Comparison of ENCODE assay signal across 9 cellular contexts in the genomic region with DNA sequence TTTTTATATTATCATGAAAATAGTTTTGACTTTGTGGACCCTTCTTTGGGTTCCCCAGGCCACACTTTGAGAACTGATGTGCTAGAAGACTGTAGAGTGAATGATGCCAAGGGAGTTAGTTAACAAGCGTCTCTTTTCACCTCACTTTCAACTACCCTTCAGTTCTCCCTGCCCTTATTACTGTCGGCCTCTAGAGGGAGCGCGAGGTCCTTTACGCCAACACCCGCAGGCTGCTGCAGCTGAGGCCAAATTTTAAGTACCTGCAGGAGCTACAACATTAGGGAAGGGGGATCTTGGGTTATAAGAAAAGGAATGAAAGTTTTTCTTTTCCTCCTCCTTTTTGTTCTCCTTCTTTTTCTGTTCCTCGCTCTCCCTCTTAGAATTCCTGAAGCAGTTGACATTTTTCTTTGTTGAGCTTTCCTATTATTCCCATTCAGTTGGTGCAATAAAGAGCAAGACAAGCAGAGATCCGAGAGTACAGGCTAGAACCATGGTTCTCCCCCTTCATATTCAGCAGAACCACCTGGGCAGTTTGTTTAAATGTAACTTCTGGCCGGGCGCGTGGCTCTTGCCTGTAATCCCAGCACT.
DNase-seq lines count a peak whose midpoint lies in the region; ATAC-seq and TF ChIP-seq lines count a peak whose summit lies in the region.
"Had no signal": no experiment of that assay in that cellular context is flagged by ENCODE, and none has a peak within 500 bp of the region (broad histone marks: within the 10 kb centered on the region; RNA-seq: fewer than 3 reads in every experiment).

No MANE protein-coding gene starts in this region.

- no peaks in the 10 kb centered on the region for H3K27me3 Mint-ChIP-seq in activated T-helper 17 cell treated with anti-CD3 and anti-CD28 coated beads, Interleukin-2, amount 50 U/mL, for 72 hours

- H3K18ac ChIP-seq in IMR-90 (ENCODE audit: low read depth, low read length) = no peak overlapping the region

- DNase-seq in IMR-90 (peak; percentile 59), RWPE2 (ENCODE audit: low spot score) (no peak), foreskin keratinocyte (peak in 1 of 2 donors; percentile 31), occipital lobe (lab: John Stamatoyannopoulos, UW) (peak; percentile 21), thoracic aorta (ENCODE audit: low spot score) (no peak)

- TF ChIP-seq POLR2A in IMR-90 (IDR thresholded peaks at IDR 0.05; ENCODE audit: low read depth, low read length) = no peak

- no peak overlapping the region for H3K4me3 Mint-ChIP-seq in activated T-helper 17 cell treated with anti-CD3 and anti-CD28 coated beads, Interleukin-2, amount 50 U/mL, for 72 hours

- intact Hi-C loops in IMR-90 (cut with micrococcal nuclease) = loop anchor here (1.0 to 10.0 kb wide), 4 partner anchors 472 to 804 kb away; no protein-coding TSS in a partner anchor

- H3K4me1 Mint-ChIP-seq in activated T-helper 17 cell treated with anti-CD3 and anti-CD28 coated beads, Interleukin-2, amount 50 U/mL, for 72 hours = no peaks in the 10 kb centered on the region

- no peak overlapping the region for H3K4me2 ChIP-seq in DOHH2 (ENCODE audit: low read length)
- H3K4me2 ChIP-seq in IMR-90 (ENCODE audit: low read depth, low read length) = no peak overlapping the region

- peak; percentile 95 for TF ChIP-seq RAD21 in IMR-90 (IDR thresholded peaks at IDR 0.05; ENCODE audit: low read length)

- no peak overlapping the region for H4K91ac ChIP-seq in IMR-90 (ENCODE audit: insufficient read depth, low read depth, low read length)

- H3K9me3 Mint-ChIP-seq in activated T-helper 17 cell treated with anti-CD3 and anti-CD28 coated beads, Interleukin-2, amount 50 U/mL, for 72 hours = no peaks in the 10 kb centered on the region

- H3K9me2 ChIP-seq in DOHH2 (replicated peaks; ENCODE audit: control insufficient read depth, low read length) = no peaks in the 10 kb centered on the region

- ATAC-seq in GM21526 (IDR thresholded peaks at IDR 0.05; ENCODE audit: low FRiP score, unreplicated experiment) = peak; percentile 79
- ATAC-seq in IMR-90 (ENCODE audit: low read depth) = peak; percentile 96
- peak; percentile 84 for ATAC-seq in RWPE2 (ENCODE audit: low read depth)
- ATAC-seq in activated T-helper 17 cell treated with anti-CD3 and anti-CD28 coated beads, Interleukin-2, amount 50 U/mL, for 72 hours (replicated peaks) = peak; percentile 81
- ATAC-seq in foreskin keratinocyte = peak; percentile 87
- ATAC-seq in thoracic aorta (ENCODE audit: insufficient number of reproducible peaks, low FRiP score, low read depth) = no peak

- no peak overlapping the region for H4K5ac ChIP-seq in IMR-90 (ENCODE audit: low read depth, low read length)

- no peak overlapping the region for H2BK20ac ChIP-seq in IMR-90 (ENCODE audit: low read depth, low read length)

- no peaks in the 10 kb centered on the region for H3K79me2 ChIP-seq in DOHH2 (ENCODE audit: control insufficient read depth, low read length)

- H2AFZ ChIP-seq in IMR-90 (replicated peaks; ENCODE audit: low read length, poor library complexity) = no peak overlapping the region

- no peaks in the 10 kb centered on the region for H3K9me3 ChIP-seq in DOHH2 (ENCODE audit: control insufficient read depth, insufficient read depth, low read length)
- H3K9me3 ChIP-seq in IMR-90 (ENCODE audit: control insufficient read depth, insufficient read depth, low read length) = 0 out of 2 replicates have a peak, but pooled peaks cover 4% of the 10 kb centered on the region
- H3K9me3 ChIP-seq in RWPE2 (ENCODE audit: severe bottlenecking) = no peaks in the 10 kb centered on the region
- no peaks in the 10 kb centered on the region for H3K9me3 ChIP-seq in thoracic aorta

- H2AK9ac ChIP-seq in IMR-90 (replicated peaks; ENCODE audit: low read depth, low read length, poor library complexity) = no peak overlapping the region

- H2AK5ac ChIP-seq in IMR-90 (ENCODE audit: low read depth, low read length) = no peak overlapping the region

- H2BK15ac ChIP-seq in IMR-90 (ENCODE audit: low read depth, low read length) = no peak overlapping the region

- H3K14ac ChIP-seq in IMR-90 (replicated peaks; ENCODE audit: low read depth, low read length) = no peak overlapping the region

- H3K27ac ChIP-seq in DOHH2 (ENCODE audit: low read depth, low read length) (no peak overlapping the region), IMR-90 (ENCODE audit: insufficient read depth, low read length) (no peak overlapping the region), RWPE2 (ENCODE audit: poor library complexity, severe bottlenecking) (no peak overlapping the region), foreskin keratinocyte (no peak overlapping the region), thoracic aorta (no peak overlapping the region)
- H3K27ac ChIP-seq: epithelial cell of prostate had no signal

- in situ Hi-C loops in IMR-90 (cut with MboI; ENCODE audit: low sequenced_read_pairs) = loop anchor here (5.0 kb wide), 3 partner anchors 311 to 546 kb away; no protein-coding TSS in a partner anchor

- H4K20me1 ChIP-seq in DOHH2 (ENCODE audit: control insufficient read depth, insufficient read depth, low read depth, low read length) (no peaks in the 10 kb centered on the region), IMR-90 (ENCODE audit: insufficient read depth, low read length) (no peaks in the 10 kb centered on the region)

- dilution Hi-C loops in IMR-90 (cut with HindIII; ENCODE audit: low sequenced_read_pairs, unreplicated experiment) = no loop called here

- no peaks in the 10 kb centered on the region for H3K36me3 ChIP-seq in DOHH2 (ENCODE audit: control insufficient read depth, low read length)
- H3K36me3 ChIP-seq in IMR-90 (ENCODE audit: control insufficient read depth, insufficient read depth, low read length) = no peaks in the 10 kb centered on the region
- H3K36me3 ChIP-seq in RWPE2 (ENCODE audit: low read depth) = no peaks in the 10 kb centered on the region
- no peaks in the 10 kb centered on the region for H3K36me3 ChIP-seq in thoracic aorta

- no peaks in the 10 kb centered on the region for H3K27me3 ChIP-seq in DOHH2 (ENCODE audit: control insufficient read depth, low read length)
- peaks cover 21% of the 10 kb centered on the region for H3K27me3 ChIP-seq in IMR-90 (ENCODE audit: control insufficient read depth, insufficient read depth, low read length)
- no peaks in the 10 kb centered on the region for H3K27me3 ChIP-seq in RWPE2 (ENCODE audit: insufficient read depth, poor library complexity, severe bottlenecking)
- H3K27me3 ChIP-seq in foreskin keratinocyte = no peaks in the 10 kb centered on the region
- H3K27me3 ChIP-seq in thoracic aorta (replicated peaks; ENCODE audit: insufficient read depth) = no peaks in the 10 kb centered on the region

- no peak overlapping the region for H2BK5ac ChIP-seq in IMR-90 (ENCODE audit: low read depth, low read length, poor library complexity, severe bottlenecking)

- WGBS in IMR-90 (ENCODE audit: extremely low coverage in 2 of 2, insufficient read length in 1 of 2), 2 experiments = no CpG with 5 or more reads among the region's 11 CpGs

- H3K23ac ChIP-seq in IMR-90 (ENCODE audit: low read depth, low read length) = no peak overlapping the region

- CTCF ChIA-PET in IMR-90 (lab: Yijun Ruan, JAX) = interaction anchor here (0.5 to 1.9 kb wide), 16 partner anchors 9 to 696 kb away, joined by 3 to 16 read pairs (median 4); no protein-coding TSS in a partner anchor

- H3K4ac ChIP-seq in IMR-90 (ENCODE audit: low read depth, low read length) = no peak overlapping the region

- no peaks in the 10 kb centered on the region for H3K4me1 ChIP-seq in DOHH2 (ENCODE audit: control insufficient read depth, low read length)
- no peaks in the 10 kb centered on the region for H3K4me1 ChIP-seq in IMR-90 (ENCODE audit: control insufficient read depth, insufficient read depth, low read length)
- no peaks in the 10 kb centered on the region for H3K4me1 ChIP-seq in RWPE2 (ENCODE audit: insufficient read depth, poor library complexity, severe bottlenecking)
- no peaks in the 10 kb centered on the region for H3K4me1 ChIP-seq in foreskin keratinocyte
- no peaks in the 10 kb centered on the region for H3K4me1 ChIP-seq in thoracic aorta (ENCODE audit: control insufficient read depth in 1 of 2, low read depth in 2 of 2)

- H3K4me3 ChIP-seq in DOHH2 (ENCODE audit: low read length) (no peak overlapping the region), IMR-90 (ENCODE audit: insufficient read depth, low read depth, low read length) (no peak overlapping the region), RWPE2 (ENCODE audit: severe bottlenecking) (no peak overlapping the region), thoracic aorta (no peak overlapping the region)

- peak; percentile 85 for TF ChIP-seq CTCF in DOHH2 (IDR thresholded peaks at IDR 0.05; ENCODE audit: low read depth, low read length, poor library complexity, severe bottlenecking)
- peak; percentile 94 for TF ChIP-seq CTCF in IMR-90 (conservative IDR thresholded peaks at IDR 0.05; ENCODE audit: low read depth, low read length)
- TF ChIP-seq CTCF in RWPE2 (IDR thresholded peaks at IDR 0.05; ENCODE audit: poor library complexity, severe bottlenecking) = peak; percentile 96
- TF ChIP-seq CTCF in foreskin keratinocyte (conservative IDR thresholded peaks at IDR 0.05) = peak; percentile 95
- TF ChIP-seq CTCF in thoracic aorta (IDR thresholded peaks at IDR 0.05) = peak; percentile 88

- no peak overlapping the region for H4K8ac ChIP-seq in IMR-90 (ENCODE audit: low read depth in 2 of 2, low read length in 2 of 2)

- POLR2A ChIA-PET in IMR-90 (lab: Charles Lee; ENCODE audit: unreplicated experiment) = no interaction called here

- H3F3A ChIP-seq in DOHH2 (ENCODE audit: control insufficient read depth, insufficient read depth) = no peaks in the 10 kb centered on the region

- H3K27ac Mint-ChIP-seq in activated T-helper 17 cell treated with anti-CD3 and anti-CD28 coated beads, Interleukin-2, amount 50 U/mL, for 72 hours = no peak overlapping the region

- H2BK120ac ChIP-seq in IMR-90 (ENCODE audit: low read depth, low read length) = no peak overlapping the region

- no peaks in the 10 kb centered on the region for H3K79me1 ChIP-seq in IMR-90 (ENCODE audit: low read depth in 1 of 2, low read length in 2 of 2)

- H3K9me1 ChIP-seq in IMR-90 (ENCODE audit: insufficient read depth, low read length) = no peaks in the 10 kb centered on the region

- no peaks in the 10 kb centered on the region for H3K36me3 Mint-ChIP-seq in activated T-helper 17 cell treated with anti-CD3 and anti-CD28 coated beads, Interleukin-2, amount 50 U/mL, for 72 hours (ENCODE audit: low read depth)

- no peak overlapping the region for H3K9ac ChIP-seq in IMR-90 (ENCODE audit: low read depth, low read length)

- no peak overlapping the region for H3K56ac ChIP-seq in IMR-90 (ENCODE audit: extremely low read depth, insufficient read depth, low read length)

- BruUV-seq in IMR-90 (replicated peaks; lab: Mats Ljungman, UMichigan) = no TSS peak

TF ChIP-seq in IMR-90, 13 proteins besides CTCF, POLR2A, EP300 and RAD21 (continues in another document):
- TF ChIP-seq RCOR1 (IDR thresholded peaks at IDR 0.05; ENCODE audit: insufficient replicate concordance, low read length) (no peak), BHLHE40 (IDR thresholded peaks at IDR 0.05; ENCODE audit: low read depth, low read length) (no peak)

Comparison
In these comparisons a context has a peak if more than half of its experiments do, and no peak if none do; other contexts are left out.
1. DNase-seq: peak in IMR-90 (single experiment) and occipital lobe (single experiment); none in RWPE2 (single experiment) and thoracic aorta (single experiment).
2. Peak in every context shown above with its lines, with median percentiles within 50 percentile points of each other: CTCF ChIP-seq.